Comparison of ENCODE assay signal across 33 cellular contexts in the genomic region with DNA sequence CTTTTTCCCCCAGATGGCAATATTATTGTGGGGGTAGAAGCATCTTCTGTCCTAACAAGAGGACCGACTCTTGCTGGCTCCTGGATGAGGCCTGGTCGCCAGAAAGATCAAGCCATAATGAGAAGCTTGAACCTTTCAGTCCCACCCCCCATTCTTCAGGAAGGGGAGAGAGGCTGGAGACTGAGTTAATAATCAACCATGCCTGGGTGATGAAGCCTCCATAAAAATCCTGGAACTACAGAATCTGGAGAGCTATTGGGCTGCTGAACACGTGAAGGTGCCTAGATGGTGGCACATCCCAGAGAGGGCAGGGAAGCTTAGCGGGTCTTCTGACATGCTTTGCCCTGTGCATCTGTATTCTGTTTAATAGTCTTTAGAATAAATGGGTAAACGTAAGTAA. TPM values are rescaled to one million over a fixed set of nuclear protein-coding genes. Genes with fewer than 3 reads are reported as not detected.
A peak's percentile ranks its signal among the peaks of the same experiment; 100 is the strongest.
DNase-seq lines count a peak whose midpoint lies in the region; ATAC-seq, FAIRE-seq and TF ChIP-seq lines count a peak whose summit lies in the region.
"Had no signal": no experiment of that assay in that cellular context is flagged by ENCODE, and none has a peak within 500 bp of the region (broad histone marks: within the 10 kb centered on the region; RNA-seq: fewer than 3 reads in every experiment).

No MANE protein-coding gene starts in this region.

- H3K4me2 ChIP-seq in HepG2 (ENCODE audit: low read depth, low read length), result peak overlapping the region; percentile 41; the same call in 1 of the 2 replicates
- H3K4me2 ChIP-seq: BLaER1 had no signal

- CTCF ChIA-PET in HepG2 (lab: Yijun Ruan, JAX; ENCODE audit: low intra/inter-chr PET ratio, low total read pairs), result no interaction called here
- CTCF ChIA-PET in activated naive CD4-positive, alpha-beta T cell treated with anti-CD3 and anti-CD28 coated beads for 36 hours (lab: Charles Lee), result interaction anchor here (0.6 to 2.0 kb wide), 3 partner anchors 16 to 53 kb away, joined by 4 to 5 read pairs (median 5); no protein-coding TSS in a partner anchor

- no TSS peak for BruUV-seq in HepG2 (replicated peaks; lab: Mats Ljungman, UMichigan)

- no peak overlapping the region for H2AFZ ChIP-seq in HepG2 (ENCODE audit: low read length)

- TF ChIP-seq CTCF in HepG2 (CRISPR knock-in tag; IDR thresholded peaks at IDR 0.05), result no peak
- no peak for TF ChIP-seq CTCF in right lobe of liver (IDR thresholded peaks at IDR 0.05)
- no peak for TF ChIP-seq CTCF in neutrophil (IDR thresholded peaks at IDR 0.05)

- H3K27me3 ChIP-seq in HepG2 (ENCODE audit: control insufficient read depth in 1 of 2, insufficient read depth in 2 of 2, low read length in 2 of 2) (peaks cover 0 to 4% of the 10 kb centered on the region in 2 experiments; a peak in 1 of 5 replicates), right lobe of liver (no peaks in the 10 kb centered on the region), neutrophil (no peaks in the 10 kb centered on the region)
- H3K27me3 ChIP-seq: BLaER1 had no signal

- no peaks in the 10 kb centered on the region for H4K20me1 ChIP-seq in HepG2 (ENCODE audit: insufficient read depth, low read length)
- H4K20me1 ChIP-seq: BLaER1 had no signal

- in situ Hi-C loops in HepG2 (cut with HindIII; ENCODE audit: extremely low pct_ligation_motif_present, low pct_unique_long_range_greater_than_20kb), result no loop called here

- no peaks in the 10 kb centered on the region for H3K36me3 Mint-ChIP-seq in activated naive CD4-positive, alpha-beta T cell treated with anti-CD3 and anti-CD28 coated beads for 36 hours (ENCODE audit: low read depth)
- H3K36me3 Mint-ChIP-seq: CD4-positive, CD25-positive, alpha-beta regulatory T cell had no signal

- ATAC-seq in HepG2 (peak; percentile 65; the same call in 2 of the 3 replicates), right lobe of liver (no peak), GM18505 (IDR thresholded peaks at IDR 0.05; ENCODE audit: unreplicated experiment) (no peak)
- ATAC-seq: HCT116, K562 had no signal

- H3K79me2 ChIP-seq in HepG2 (ENCODE audit: insufficient read depth, low read length), result no peaks in the 10 kb centered on the region

- TF ChIP-seq POLR2A in HepG2 (IDR thresholded peaks at IDR 0.05; ENCODE audit: insufficient read depth in 1 of 2, low read depth in 2 of 2, low read length in 2 of 2) (no peak), right lobe of liver (IDR thresholded peaks at IDR 0.05) (no peak), GM18505 (IDR thresholded peaks at IDR 0.05; ENCODE audit: borderline replicate concordance, extremely low read depth, insufficient read depth, insufficient read length) (no peak)

- no peak for TF ChIP-seq RAD21 in HepG2 (CRISPR knock-in tag; IDR thresholded peaks at IDR 0.05)

- no peaks in the 10 kb centered on the region for H3K4me1 Mint-ChIP-seq in activated naive CD4-positive, alpha-beta T cell treated with anti-CD3 and anti-CD28 coated beads for 36 hours (ENCODE audit: low read depth)

- H3K4me3 ChIP-seq in HepG2 (replicated peaks in 1 of 3; ENCODE audit: insufficient read depth in 1 of 3, low read depth in 2 of 3, low read length in 3 of 3) (no peak overlapping the region), right lobe of liver (no peak overlapping the region), neutrophil (ENCODE audit: low read depth in 1 of 2, low read length in 1 of 2) (no peak overlapping the region)
- H3K4me3 ChIP-seq: BLaER1, K562 had no signal

- TF ChIP-seq EP300 in HepG2 (IDR thresholded peaks at IDR 0.05; ENCODE audit: low read depth in 2 of 2, low read length in 2 of 2) (no peak), HepG2 (CRISPR knock-in tag; IDR thresholded peaks at IDR 0.05; ENCODE audit: borderline replicate concordance) (no peak)

- H3K4me3 Mint-ChIP-seq in activated naive CD4-positive, alpha-beta T cell treated with anti-CD3 and anti-CD28 coated beads for 36 hours, result no peak overlapping the region
- H3K4me3 Mint-ChIP-seq: CD4-positive, CD25-positive, alpha-beta regulatory T cell had no signal

- no peaks in the 10 kb centered on the region for H3K9me3 Mint-ChIP-seq in activated naive CD4-positive, alpha-beta T cell treated with anti-CD3 and anti-CD28 coated beads for 36 hours

- peaks cover 24% of the 10 kb centered on the region for H3K4me1 ChIP-seq in HepG2 (ENCODE audit: insufficient read depth, low read length)
- no peaks in the 10 kb centered on the region for H3K4me1 ChIP-seq in right lobe of liver
- peaks cover 15 to 16% of the 10 kb centered on the region in 2 experiments for H3K4me1 ChIP-seq in neutrophil (ENCODE audit: control insufficient read depth in 1 of 2, insufficient read depth in 1 of 2, low read depth in 1 of 2, low read length in 1 of 2)

- no peaks in the 10 kb centered on the region for H3K9me3 ChIP-seq in HepG2 (ENCODE audit: low read length)
- H3K9me3 ChIP-seq in right lobe of liver, result no peaks in the 10 kb centered on the region
- H3K9me3 ChIP-seq in neutrophil, result no peaks in the 10 kb centered on the region

- POLR2A ChIA-PET in HepG2 (lab: Yijun Ruan, JAX), result interaction anchor here (1.2 to 1.5 kb wide), 2 partner anchors 20 to 52 kb away, joined by 5 to 8 read pairs; a partner anchor contains a TSS

- H3K27me3 Mint-ChIP-seq in activated naive CD4-positive, alpha-beta T cell treated with anti-CD3 and anti-CD28 coated beads for 36 hours (ENCODE audit: low read depth), result no peaks in the 10 kb centered on the region

- H3K27ac ChIP-seq in HepG2 (ENCODE audit: extremely low read length, insufficient read depth, low read length) (no peak overlapping the region), right lobe of liver (no peak overlapping the region), neutrophil (peak overlapping the region; percentile 27)
- H3K27ac ChIP-seq: BLaER1, HL-60, RWPE1 had no signal

- no peak for FAIRE-seq in HepG2 (lab: Jason Lieb, UNC)
- FAIRE-seq: D721Med, GM12891, GM19239, K562 had no signal

- no peak overlapping the region for H3K27ac Mint-ChIP-seq in activated naive CD4-positive, alpha-beta T cell treated with anti-CD3 and anti-CD28 coated beads for 36 hours
- H3K27ac Mint-ChIP-seq: CD4-positive, CD25-positive, alpha-beta regulatory T cell had no signal

- H3K36me3 ChIP-seq in HepG2 (replicated peaks in 1 of 2; ENCODE audit: control insufficient read depth in 1 of 2, insufficient read depth in 2 of 2, low read length in 2 of 2) (no peaks in the 10 kb centered on the region), right lobe of liver (no peaks in the 10 kb centered on the region), neutrophil (peaks cover 15% of the 10 kb centered on the region)

- no peak overlapping the region for H3K9ac ChIP-seq in HepG2 (ENCODE audit: insufficient read depth, low read depth, low read length)
- H3K9ac ChIP-seq: BLaER1 had no signal

- peak; percentile 48 for DNase-seq in HepG2 (ENCODE audit: low spot score)
- DNase-seq in right lobe of liver, result no peak
- DNase-seq in kidney tubule cell (ENCODE audit: low spot score), result peak; percentile 29
- DNase-seq in activated naive CD4-positive, alpha-beta T cell treated with anti-CD3 and anti-CD28 coated beads for 36 hours, result no peak
- no peak for DNase-seq in DMS153 (lab: John Stamatoyannopoulos, UW)
- DNase-seq: CD4-positive, CD25-positive, alpha-beta regulatory T cell; DMS79; GF-D8; Kasumi-1; NCI-H1092 treated with DMSO at 0.1 percent for 48 hours; NCI-H1436; NCI-H187; NCI-H2081 treated with DMSO at 0.1 percent for 48 hours; NCI-H2171; NCI-H226; NCI-H510A; NCI-H69; SHP77 had no signal

- 0% methylated on average over 5 of the region's 5 CpGs for WGBS in HepG2 (ENCODE audit: low lambda C conversion rate)
- 53% methylated on average over 5 of the region's 5 CpGs for WGBS in right lobe of liver (ENCODE audit: insufficient coverage, low coverage, low lambda C conversion rate, missing lambda C conversion rate)

- intact Hi-C loops in HepG2 (cut with micrococcal nuclease; ENCODE audit: unreplicated experiment), result no loop called here
- intact Hi-C loops in right lobe of liver (cut with DNase I), result no loop called here
- intact Hi-C loops in activated naive CD4-positive, alpha-beta T cell treated with anti-CD3 and anti-CD28 coated beads for 36 hours (cut with micrococcal nuclease), result no loop called here

RNA-seq across cellular contexts. Expression of a gene that starts 16.3 kb away (rescaled TPM):
- total RNA-seq in HepG2 (2016; rRNA removed; fragmentation: Illumina TruSeq; extraction: Trizol) (3.8 and 4.4 TPM in 2 replicates), right lobe of liver (10 to 100 TPM in 3 of 6 experiments, 1 to 10 TPM in 3; 5.0 to 13.5 (median 9.7) TPM)
- 0.44 and 0.61 TPM in 2 replicates for total RNA-seq in HepG2 (2016; cell fraction: cytosol; rRNA removed; fragmentation: Illumina TruSeq; extraction: Trizol; ENCODE audit: low read depth)
- 2.9 and 4.5 TPM in 2 replicates for total RNA-seq in HepG2 (2016; cell fraction: insoluble cytoplasmic fraction; rRNA removed; fragmentation: Illumina TruSeq; extraction: Trizol)
- total RNA-seq in HepG2 (2016; cell fraction: membrane; rRNA removed; fragmentation: Illumina TruSeq; extraction: Trizol), result 2.0 and 2.1 TPM in 2 replicates
- 2.9 and 3.7 TPM in 2 replicates for total RNA-seq in HepG2 (2016; cell fraction: nucleus; rRNA removed; fragmentation: Illumina TruSeq; extraction: Trizol)
- polyA plus RNA-seq in HepG2 (2011; rRNA removed), result 1.7 and 2.8 TPM in 2 replicates
- 1.6 and 2.5 TPM in 2 replicates for polyA plus RNA-seq in HepG2 (2011; cell fraction: cytosol; rRNA removed)
- polyA plus RNA-seq in HepG2 (2011; cell fraction: nucleus; rRNA removed), result 6.0 and 6.2 TPM in 2 replicates
- polyA plus RNA-seq in HepG2 (2012), result 1.2 and 2.4 TPM in 2 replicates
- polyA plus RNA-seq in HepG2 (2016; cell fraction: cytosol; fragmentation: Illumina TruSeq; extraction: Trizol; ENCODE audit: low read depth), result 0.25 and 0.27 TPM in 2 replicates
- polyA plus RNA-seq in HepG2 (2016; cell fraction: insoluble cytoplasmic fraction; fragmentation: Illumina TruSeq; extraction: Trizol; ENCODE audit: low read depth), result 2.6 and 2.7 TPM in 2 replicates
- polyA plus RNA-seq in HepG2 (2016; cell fraction: membrane; fragmentation: Illumina TruSeq; extraction: Trizol; ENCODE audit: low read depth), result 0.78 and 0.94 TPM in 2 replicates
- 4.3 and 4.6 TPM in 2 replicates for polyA plus RNA-seq in HepG2 (2016; cell fraction: nucleus; fragmentation: Illumina TruSeq; extraction: Trizol; ENCODE audit: insufficient read depth, low read depth)
- polyA minus RNA-seq in HepG2 (2011; rRNA and poly(A)+ RNA removed; ENCODE audit: low replicate concordance), result 9.8 and 22.8 TPM in 2 replicates
- polyA minus RNA-seq in HepG2 (2011; cell fraction: cytosol; rRNA and poly(A)+ RNA removed), result 3.4 and 4.2 TPM in 2 replicates
- 4.9 and 5.1 TPM in 2 replicates for polyA minus RNA-seq in HepG2 (2011; cell fraction: nucleus; rRNA and poly(A)+ RNA removed)
- total RNA-seq in activated naive CD4-positive, alpha-beta T cell treated with anti-CD3 and anti-CD28 coated beads for 36 hours, result 1 to 10 TPM; 6.2 to 6.3 TPM

RNA-seq across cellular contexts. Expression of a gene that starts 22.4 kb away (rescaled TPM):
- not detected in 2 replicates for total RNA-seq in HepG2 (2016; rRNA removed; fragmentation: Illumina TruSeq; extraction: Trizol)
- total RNA-seq in HepG2 (2016; cell fraction: cytosol; rRNA removed; fragmentation: Illumina TruSeq; extraction: Trizol; ENCODE audit: low read depth), result not detected in 2 replicates
- total RNA-seq in HepG2 (2016; cell fraction: insoluble cytoplasmic fraction; rRNA removed; fragmentation: Illumina TruSeq; extraction: Trizol), result not detected in 2 replicates
- not detected in 2 replicates for total RNA-seq in HepG2 (2016; cell fraction: membrane; rRNA removed; fragmentation: Illumina TruSeq; extraction: Trizol)
- total RNA-seq in HepG2 (2016; cell fraction: nucleus; rRNA removed; fragmentation: Illumina TruSeq; extraction: Trizol), result not detected in 2 replicates
- 0.01 and 0.04 TPM in 2 replicates for polyA plus RNA-seq in HepG2 (2011; rRNA removed)
- polyA plus RNA-seq in HepG2 (2011; cell fraction: cytosol; rRNA removed), result not detected in 2 replicates
- 0.03 TPM in 1 of 2 replicates, not detected in the other for polyA plus RNA-seq in HepG2 (2011; cell fraction: nucleus; rRNA removed)
- polyA plus RNA-seq in HepG2 (2012), result not detected in 2 replicates
- polyA plus RNA-seq in HepG2 (2016; cell fraction: cytosol; fragmentation: Illumina TruSeq; extraction: Trizol; ENCODE audit: low read depth), result not detected in 2 replicates
- not detected in 2 replicates for polyA plus RNA-seq in HepG2 (2016; cell fraction: insoluble cytoplasmic fraction; fragmentation: Illumina TruSeq; extraction: Trizol; ENCODE audit: low read depth)
- polyA plus RNA-seq in HepG2 (2016; cell fraction: membrane; fragmentation: Illumina TruSeq; extraction: Trizol; ENCODE audit: low read depth), result not detected in 2 replicates
- not detected in 2 replicates for polyA plus RNA-seq in HepG2 (2016; cell fraction: nucleus; fragmentation: Illumina TruSeq; extraction: Trizol; ENCODE audit: insufficient read depth, low read depth)
- polyA minus RNA-seq in HepG2 (2011; rRNA and poly(A)+ RNA removed; ENCODE audit: low replicate concordance), result not detected in 2 replicates
- polyA minus RNA-seq in HepG2 (2011; cell fraction: cytosol; rRNA and poly(A)+ RNA removed), result not detected in 2 replicates
- polyA minus RNA-seq in HepG2 (2011; cell fraction: nucleus; rRNA and poly(A)+ RNA removed), result not detected in 2 replicates
- not detected for total RNA-seq in right lobe of liver
- total RNA-seq in activated naive CD4-positive, alpha-beta T cell treated with anti-CD3 and anti-CD28 coated beads for 36 hours, result not detected
- total RNA-seq: A172; CD4-positive, CD25-positive, alpha-beta regulatory T cell; H4; M059J; SK-MEL-5 had no signal
- polyA plus RNA-seq: AG04450; CD4-positive, CD25-positive, alpha-beta regulatory T cell; K562 had no signal

RNA-seq across cellular contexts. Expression of a gene that starts 43.8 kb away (rescaled TPM):
- total RNA-seq in HepG2 (2016; rRNA removed; fragmentation: Illumina TruSeq; extraction: Trizol), result 50.9 and 65.1 TPM in 2 replicates
- total RNA-seq in HepG2 (2016; cell fraction: cytosol; rRNA removed; fragmentation: Illumina TruSeq; extraction: Trizol; ENCODE audit: low read depth), result 57.6 and 60.3 TPM in 2 replicates
- total RNA-seq in HepG2 (2016; cell fraction: insoluble cytoplasmic fraction; rRNA removed; fragmentation: Illumina TruSeq; extraction: Trizol), result 55.2 and 76.7 TPM in 2 replicates
- total RNA-seq in HepG2 (2016; cell fraction: membrane; rRNA removed; fragmentation: Illumina TruSeq; extraction: Trizol), result 36.0 and 40.9 TPM in 2 replicates
- total RNA-seq in HepG2 (2016; cell fraction: nucleus; rRNA removed; fragmentation: Illumina TruSeq; extraction: Trizol), result 18.2 and 19.2 TPM in 2 replicates
- polyA plus RNA-seq in HepG2 (2011; rRNA removed), result 24.6 and 27.4 TPM in 2 replicates
- 34.9 and 55.1 TPM in 2 replicates for polyA plus RNA-seq in HepG2 (2011; cell fraction: cytosol; rRNA removed)
- polyA plus RNA-seq in HepG2 (2011; cell fraction: nucleus; rRNA removed), result 41.5 and 44.0 TPM in 2 replicates
- 16.9 and 19.3 TPM in 2 replicates for polyA plus RNA-seq in HepG2 (2012)
- 53.8 and 60.7 TPM in 2 replicates for polyA plus RNA-seq in HepG2 (2016; cell fraction: cytosol; fragmentation: Illumina TruSeq; extraction: Trizol; ENCODE audit: low read depth)
- 53.3 and 62.7 TPM in 2 replicates for polyA plus RNA-seq in HepG2 (2016; cell fraction: insoluble cytoplasmic fraction; fragmentation: Illumina TruSeq; extraction: Trizol; ENCODE audit: low read depth)
- 27.7 and 34.7 TPM in 2 replicates for polyA plus RNA-seq in HepG2 (2016; cell fraction: membrane; fragmentation: Illumina TruSeq; extraction: Trizol; ENCODE audit: low read depth)
- polyA plus RNA-seq in HepG2 (2016; cell fraction: nucleus; fragmentation: Illumina TruSeq; extraction: Trizol; ENCODE audit: insufficient read depth, low read depth), result 35.1 and 36.6 TPM in 2 replicates
- polyA minus RNA-seq in HepG2 (2011; rRNA and poly(A)+ RNA removed; ENCODE audit: low replicate concordance), result 9.1 and 31.0 TPM in 2 replicates
- 11.3 and 11.4 TPM in 2 replicates for polyA minus RNA-seq in HepG2 (2011; cell fraction: cytosol; rRNA and poly(A)+ RNA removed)
- polyA minus RNA-seq in HepG2 (2011; cell fraction: nucleus; rRNA and poly(A)+ RNA removed), result 12.7 and 15.0 TPM in 2 replicates
- total RNA-seq in right lobe of liver, result 10 to 100 TPM; 16.8 to 39.1 (median 26.1) TPM
- 10 to 100 TPM; 95.6 to 97.8 TPM for total RNA-seq in activated naive CD4-positive, alpha-beta T cell treated with anti-CD3 and anti-CD28 coated beads for 36 hours

RNA-seq across cellular contexts. Expression of a gene that starts 52.4 kb away (rescaled TPM):
- total RNA-seq in HepG2 (2016; rRNA removed; fragmentation: Illumina TruSeq; extraction: Trizol) (45.4 and 48.3 TPM in 2 replicates), right lobe of liver (10 to 100 TPM; 17.8 to 30.4 (median 24.0) TPM)
- 8.5 and 8.6 TPM in 2 replicates for total RNA-seq in HepG2 (2016; cell fraction: cytosol; rRNA removed; fragmentation: Illumina TruSeq; extraction: Trizol; ENCODE audit: low read depth)
- total RNA-seq in HepG2 (2016; cell fraction: insoluble cytoplasmic fraction; rRNA removed; fragmentation: Illumina TruSeq; extraction: Trizol), result 45.1 and 48.4 TPM in 2 replicates
- 17.0 and 19.2 TPM in 2 replicates for total RNA-seq in HepG2 (2016; cell fraction: membrane; rRNA removed; fragmentation: Illumina TruSeq; extraction: Trizol)
- total RNA-seq in HepG2 (2016; cell fraction: nucleus; rRNA removed; fragmentation: Illumina TruSeq; extraction: Trizol), result 28.1 and 30.8 TPM in 2 replicates
- polyA plus RNA-seq in HepG2 (2011; rRNA removed), result 34.4 and 35.2 TPM in 2 replicates
- 21.9 and 28.4 TPM in 2 replicates for polyA plus RNA-seq in HepG2 (2011; cell fraction: cytosol; rRNA removed)
- 53.3 and 53.6 TPM in 2 replicates for polyA plus RNA-seq in HepG2 (2011; cell fraction: nucleus; rRNA removed)
- polyA plus RNA-seq in HepG2 (2012), result 19.9 and 22.4 TPM in 2 replicates
- 5.2 and 5.8 TPM in 2 replicates for polyA plus RNA-seq in HepG2 (2016; cell fraction: cytosol; fragmentation: Illumina TruSeq; extraction: Trizol; ENCODE audit: low read depth)
- 41.7 and 50.6 TPM in 2 replicates for polyA plus RNA-seq in HepG2 (2016; cell fraction: insoluble cytoplasmic fraction; fragmentation: Illumina TruSeq; extraction: Trizol; ENCODE audit: low read depth)
- polyA plus RNA-seq in HepG2 (2016; cell fraction: membrane; fragmentation: Illumina TruSeq; extraction: Trizol; ENCODE audit: low read depth), result 9.1 and 12.0 TPM in 2 replicates
- polyA plus RNA-seq in HepG2 (2016; cell fraction: nucleus; fragmentation: Illumina TruSeq; extraction: Trizol; ENCODE audit: insufficient read depth, low read depth), result 60.8 and 65.4 TPM in 2 replicates
- 78.3 and 126 TPM in 2 replicates for polyA minus RNA-seq in HepG2 (2011; rRNA and poly(A)+ RNA removed; ENCODE audit: low replicate concordance)
- polyA minus RNA-seq in HepG2 (2011; cell fraction: cytosol; rRNA and poly(A)+ RNA removed), result 15.4 and 16.3 TPM in 2 replicates
- polyA minus RNA-seq in HepG2 (2011; cell fraction: nucleus; rRNA and poly(A)+ RNA removed), result 39.5 and 44.1 TPM in 2 replicates
- 10 to 100 TPM; 60.1 to 67.1 TPM for total RNA-seq in activated naive CD4-positive, alpha-beta T cell treated with anti-CD3 and anti-CD28 coated beads for 36 hours

Comparison
In these comparisons a context has a peak if more than half of its experiments do, and no peak if none do; other contexts are left out.
1. DNase-seq: peak in HepG2 (single experiment) and kidney tubule cell (single experiment); none in right lobe of liver (0 of 3), activated naive CD4-positive, alpha-beta T cell treated with anti-CD3 and anti-CD28 coated beads for 36 hours (single experiment) and DMS153 (single experiment).